Comparison of ENCODE assay signal across 1 cellular context in genomic region chr11:75784085-75784478, GRCh38.
TF ChIP-seq lines count a peak whose summit lies in the region.

No MANE protein-coding gene starts in this region.

TF ChIP-seq in HepG2, 621 proteins besides CTCF, POLR2A, EP300 and RAD21 (continued from another document and continues in another):
- TF ChIP-seq BCLAF1 (IDR thresholded peaks at IDR 0.05) (no peak), ZNF513 (CRISPR knock-in tag; conservative IDR thresholded peaks at IDR 0.05) (no peak), ZNF136 (CRISPR knock-in tag; IDR thresholded peaks at IDR 0.05; ENCODE audit: low read depth) (no peak), ZFX (CRISPR knock-in tag; IDR thresholded peaks at IDR 0.05; ENCODE audit: low read depth) (peak; percentile 69), ZKSCAN1 (IDR thresholded peaks at IDR 0.05; ENCODE audit: low read length) (no peak), CEBPZ (IDR thresholded peaks at IDR 0.05; ENCODE audit: low read length) (no peak), HMG20B (CRISPR knock-in tag; conservative IDR thresholded peaks at IDR 0.05) (0 out of 2 replicates have a peak, but pooled peaks have one; percentile 59), ZNF468 (CRISPR knock-in tag; IDR thresholded peaks at IDR 0.05) (no peak), ARID2 (CRISPR knock-in tag; IDR thresholded peaks at IDR 0.05; ENCODE audit: borderline replicate concordance) (no peak), ZBTB3 (CRISPR knock-in tag; IDR thresholded peaks at IDR 0.05; ENCODE audit: borderline replicate concordance, low read depth) (no peak), TFE3 (CRISPR knock-in tag; IDR thresholded peaks at IDR 0.05) (no peak), IKZF1 (IDR thresholded peaks at IDR 0.05) (no peak), PAX8 (CRISPR knock-in tag; IDR thresholded peaks at IDR 0.05; ENCODE audit: borderline replicate concordance) (no peak), EHMT2 (IDR thresholded peaks at IDR 0.05; ENCODE audit: borderline replicate concordance, low read depth, low read length) (no peak), ZXDC (CRISPR knock-in tag; IDR thresholded peaks at IDR 0.05) (no peak), ZBTB8A (CRISPR knock-in tag; IDR thresholded peaks at IDR 0.05; ENCODE audit: borderline replicate concordance, low read depth) (no peak), JARID2 (CRISPR knock-in tag; IDR thresholded peaks at IDR 0.05; ENCODE audit: insufficient replicate concordance) (no peak), NFYB (CRISPR knock-in tag; IDR thresholded peaks at IDR 0.05) (no peak), ZNF781 (CRISPR knock-in tag; IDR thresholded peaks at IDR 0.05; ENCODE audit: borderline replicate concordance, not compliant biosample characterization) (no peak), RCOR2 (CRISPR knock-in tag; IDR thresholded peaks at IDR 0.05) (peak; percentile 90), ZNF512B (CRISPR knock-in tag; IDR thresholded peaks at IDR 0.05; ENCODE audit: borderline replicate concordance) (no peak; the same call in 1 of the 2 replicates), MED1 (CRISPR knock-in tag; IDR thresholded peaks at IDR 0.05) (peak; percentile 55; the same call in 1 of the 2 replicates), SMC3 (IDR thresholded peaks at IDR 0.05; ENCODE audit: low read length) (no peak), NAIF1 (CRISPR knock-in tag; IDR thresholded peaks at IDR 0.05; ENCODE audit: borderline replicate concordance) (no peak), MLX (CRISPR knock-in tag; IDR thresholded peaks at IDR 0.05) (no peak; the same call in 1 of the 2 replicates), POGZ (CRISPR knock-in tag; IDR thresholded peaks at IDR 0.05) (peak; percentile 63), ZNF530 (CRISPR knock-in tag; IDR thresholded peaks at IDR 0.05; ENCODE audit: low read depth) (no peak), POLR2AphosphoS2 (IDR thresholded peaks at IDR 0.05; ENCODE audit: low read depth, low read length) (no peak), ZNF564 (CRISPR knock-in tag; IDR thresholded peaks at IDR 0.05) (no peak), SATB2 (CRISPR knock-in tag; IDR thresholded peaks at IDR 0.05) (no peak), ZNF615 (CRISPR knock-in tag; IDR thresholded peaks at IDR 0.05; ENCODE audit: borderline replicate concordance) (no peak), HNF1A (IDR thresholded peaks at IDR 0.05; ENCODE audit: low read depth) (peak; percentile 34; the same call in 1 of the 2 replicates), HNF1A (CRISPR knock-in tag; IDR thresholded peaks at IDR 0.05; ENCODE audit: borderline replicate concordance) (peak; percentile 86), TARDBP (CRISPR knock-in tag; IDR thresholded peaks at IDR 0.05) (no peak), ZC3H4 (CRISPR knock-in tag; IDR thresholded peaks at IDR 0.05; ENCODE audit: borderline replicate concordance) (no peak), FOXJ3 (CRISPR knock-in tag; IDR thresholded peaks at IDR 0.05; ENCODE audit: borderline replicate concordance) (no peak), ZNF558 (CRISPR knock-in tag; IDR thresholded peaks at IDR 0.05; ENCODE audit: borderline replicate concordance) (no peak), THYN1 (CRISPR knock-in tag; IDR thresholded peaks at IDR 0.05; ENCODE audit: borderline replicate concordance, low read depth) (no peak), U2AF2 (IDR thresholded peaks at IDR 0.05; ENCODE audit: low read depth, low read length) (no peak), ZSCAN21 (CRISPR knock-in tag; IDR thresholded peaks at IDR 0.05; ENCODE audit: borderline replicate concordance) (no peak), MYPOP (CRISPR knock-in tag; IDR thresholded peaks at IDR 0.05) (0 out of 2 replicates have a peak, but pooled peaks have one; percentile 24)
